Comparison of ENCODE assay signal across 22 cellular contexts in genomic region chr3:130772124-130772523, GRCh38. TPM values are rescaled to one million over a fixed set of nuclear protein-coding genes. Genes with fewer than 3 reads are reported as not detected.
DNase-seq lines count a peak whose midpoint lies in the region; FAIRE-seq and TF ChIP-seq lines count a peak whose summit lies in the region.
"Had no signal": no experiment of that assay in that cellular context is flagged by ENCODE, and none has a peak within 500 bp of the region (broad histone marks: within the 10 kb centered on the region; RNA-seq: fewer than 3 reads in every experiment).

No MANE protein-coding gene starts in this region.

- no peak overlapping the region for H3K27ac Mint-ChIP-seq in chondrocyte (ENCODE audit: unreplicated experiment)
- no peak overlapping the region for H3K27ac Mint-ChIP-seq in activated CD4-positive, alpha-beta T cell treated with anti-CD3 and anti-CD28 coated beads, Interleukin-2, amount 10 ng/mL, durations not matched to agents 7 days and 5 days
- H3K27ac Mint-ChIP-seq: B cell; CD4-positive, alpha-beta T cell; HFFc6; T-helper 2 cell treated with Interferon-gamma antibody and Interleukin-4, amounts not matched to agents 5 μg/mL and 100 μg/mL, for 36 hours had no signal

- no peak overlapping the region for H3K4me3 Mint-ChIP-seq in chondrocyte (ENCODE audit: unreplicated experiment)
- H3K4me3 Mint-ChIP-seq in activated CD4-positive, alpha-beta T cell treated with anti-CD3 and anti-CD28 coated beads, Interleukin-2, amount 10 ng/mL, durations not matched to agents 7 days and 5 days: no peak overlapping the region
- H3K4me3 Mint-ChIP-seq: B cell; CD4-positive, alpha-beta T cell; HFFc6; T-helper 2 cell treated with Interferon-gamma antibody and Interleukin-4, amounts not matched to agents 5 μg/mL and 100 μg/mL, for 36 hours had no signal

- POLR2A ChIA-PET in activated CD4-positive, alpha-beta T cell treated with anti-CD3 and anti-CD28 coated beads, Interleukin-2, amount 10 ng/mL, durations not matched to agents 7 days and 5 days (lab: Charles Lee): interaction anchor here (0.6 kb wide), 1 partner anchor 247 kb away, joined by 5 read pairs; no protein-coding TSS in a partner anchor

- no peak for FAIRE-seq in H54 (lab: Jason Lieb, UNC)
- FAIRE-seq: G401.6, GM12878, H1 had no signal

- peaks cover 34% of the 10 kb centered on the region for H3K27me3 Mint-ChIP-seq in chondrocyte (ENCODE audit: low read depth)
- peaks cover 22% of the 10 kb centered on the region for H3K27me3 Mint-ChIP-seq in activated CD4-positive, alpha-beta T cell treated with anti-CD3 and anti-CD28 coated beads, Interleukin-2, amount 10 ng/mL, durations not matched to agents 7 days and 5 days
- H3K27me3 Mint-ChIP-seq: CD4-positive, alpha-beta T cell had no signal

- no peaks in the 10 kb centered on the region for H3K9me3 Mint-ChIP-seq in chondrocyte (ENCODE audit: low read depth)
- H3K9me3 Mint-ChIP-seq in activated CD4-positive, alpha-beta T cell treated with anti-CD3 and anti-CD28 coated beads, Interleukin-2, amount 10 ng/mL, durations not matched to agents 7 days and 5 days: no peaks in the 10 kb centered on the region
- H3K9me3 Mint-ChIP-seq: CD4-positive, alpha-beta T cell; HFFc6; T-helper 2 cell treated with Interferon-gamma antibody and Interleukin-4, amounts not matched to agents 5 μg/mL and 100 μg/mL, for 36 hours had no signal

- TF ChIP-seq CTCF in chondrocyte (IDR thresholded peaks at IDR 0.05): no peak

- H3K4me1 Mint-ChIP-seq in chondrocyte (ENCODE audit: low read depth): no peaks in the 10 kb centered on the region
- H3K4me1 Mint-ChIP-seq in activated CD4-positive, alpha-beta T cell treated with anti-CD3 and anti-CD28 coated beads, Interleukin-2, amount 10 ng/mL, durations not matched to agents 7 days and 5 days: no peaks in the 10 kb centered on the region
- H3K4me1 Mint-ChIP-seq: B cell had no signal

- CTCF ChIA-PET in activated CD4-positive, alpha-beta T cell treated with anti-CD3 and anti-CD28 coated beads, Interleukin-2, amount 10 ng/mL, durations not matched to agents 7 days and 5 days (lab: Charles Lee): interaction anchor here (0.7 kb wide), 1 partner anchor 14 kb away, joined by 3 read pairs; no protein-coding TSS in a partner anchor

- peak overlapping the region; percentile 17 for H3K27ac ChIP-seq in epithelial cell of prostate
- H3K27ac ChIP-seq: SJSA1 had no signal

- no peak for TF ChIP-seq POLR2A in H54 (IDR thresholded peaks at IDR 0.05; ENCODE audit: low read depth, low read length)

- DNase-seq in DMS 273 treated with DMSO at 0.1 percent for 48 hours (lab: John Stamatoyannopoulos, UW): peak; percentile 76
- DNase-seq in Kasumi-1 (lab: John Stamatoyannopoulos, UW): peak; percentile 30 to 31
- peak; percentile 15 for DNase-seq in NCI-H82 treated with DMSO at 0.1 percent for 48 hours (lab: John Stamatoyannopoulos, UW; ENCODE audit: unreplicated experiment)
- no peak for DNase-seq in epithelial cell of prostate (ENCODE audit: low read depth, low spot score)
- no peak for DNase-seq in chondrocyte (ENCODE audit: low spot score)
- DNase-seq in activated CD4-positive, alpha-beta T cell treated with anti-CD3 and anti-CD28 coated beads, Interleukin-2, amount 10 ng/mL, durations not matched to agents 7 days and 5 days: no peak
- no peak for DNase-seq in H54 (ENCODE audit: insufficient read length, low spot score)
- DNase-seq: Calu3; CD4-positive, alpha-beta T cell; DND-41; HFFc6; KG1; NCI-H1417; NCI-H1930; NCI-H526; SW 1271 had no signal

- H3K36me3 Mint-ChIP-seq in chondrocyte (ENCODE audit: low read depth): no peaks in the 10 kb centered on the region
- H3K36me3 Mint-ChIP-seq in activated CD4-positive, alpha-beta T cell treated with anti-CD3 and anti-CD28 coated beads, Interleukin-2, amount 10 ng/mL, durations not matched to agents 7 days and 5 days (ENCODE audit: low read depth): no peaks in the 10 kb centered on the region

RNA-seq across cellular contexts. Expression of gene PIK3R4, which starts 25.5 kb away (rescaled TPM):
- total RNA-seq in chondrocyte: 16.9 to 28.0 TPM (median 17.7 TPM) in 3 replicates
- total RNA-seq in activated CD4-positive, alpha-beta T cell treated with anti-CD3 and anti-CD28 coated beads, Interleukin-2, amount 10 ng/mL, durations not matched to agents 7 days and 5 days: 10 to 100 TPM; 26.0 to 28.7 TPM

Comparison
In these comparisons a context has a peak if more than half of its experiments do, and no peak if none do; other contexts are left out.
1. DNase-seq: peak in DMS 273 treated with DMSO at 0.1 percent for 48 hours (single experiment), Kasumi-1 (2 of 2) and NCI-H82 treated with DMSO at 0.1 percent for 48 hours (single experiment); none in epithelial cell of prostate (single experiment), chondrocyte (single experiment), activated CD4-positive, alpha-beta T cell treated with anti-CD3 and anti-CD28 coated beads, Interleukin-2, amount 10 ng/mL, durations not matched to agents 7 days and 5 days (single experiment) and H54 (single experiment).